ENCODE assay signal across 27 cellular contexts in genomic region chr1:92995420-92996130, GRCh38. TPM values are rescaled to one million over a fixed set of nuclear protein-coding genes. Genes with fewer than 3 reads are reported as not detected.
DNase-seq lines count a peak whose midpoint lies in the region; ATAC-seq, FAIRE-seq and TF ChIP-seq lines count a peak whose summit lies in the region.
"Had no signal": no experiment of that assay in that cellular context is flagged by ENCODE, and none has a peak within 500 bp of the region (broad histone marks: within the 10 kb centered on the region; RNA-seq: fewer than 3 reads in every experiment).

No MANE protein-coding gene starts in this region.

- peak; percentile 32 for ATAC-seq in esophagus mucosa
- ATAC-seq in pancreas: peak; percentile 81 to 85 (median 82)
- no peak for ATAC-seq in HG03469 (IDR thresholded peaks at IDR 0.05; ENCODE audit: unreplicated experiment)
- ATAC-seq in GM19467 (IDR thresholded peaks at IDR 0.05; ENCODE audit: unreplicated experiment): no peak
- ATAC-seq: gastrocnemius medialis, T-cell had no signal

- no peak overlapping the region; the same call in 1 of the 2 replicates for H3K4me2 ChIP-seq in OCI-LY1 (ENCODE audit: low read length)

- no peaks in the 10 kb centered on the region for H4K20me1 ChIP-seq in OCI-LY1 (ENCODE audit: insufficient read depth, low read length)

- no peaks in the 10 kb centered on the region for H3K9me3 Mint-ChIP-seq in Calu3 (ENCODE audit: low read depth, unreplicated experiment)
- H3K9me3 Mint-ChIP-seq: activated naive CD4-positive, alpha-beta T cell treated with anti-CD3 and anti-CD28 coated beads, Interleukin-2, amount 50 U/mL, for 24 hours; activated T-helper 1 cell treated with anti-CD3 and anti-CD28 coated beads, Interleukin-12 subunit alpha, Interleukin-12 subunit beta, Interleukin-2, Interleukin-4 antibody, amounts not matched to agents 30 ng/mL and 10 ng/mL and 1 ng/mL, durations not matched to agents 14 hours and 24 hours and 36 hours; stimulated activated naive CD8-positive, alpha-beta T cell treated with anti-CD3 and anti-CD28 coated beads, Interleukin-15, Interleukin-2, amounts not matched to agents 100 ng/mL and 50 ng/mL, for 24 hours; T-cell had no signal

- no peak overlapping the region for H3K4me3 Mint-ChIP-seq in Calu3 (ENCODE audit: low read depth, unreplicated experiment)
- H3K4me3 Mint-ChIP-seq: activated naive CD4-positive, alpha-beta T cell treated with anti-CD3 and anti-CD28 coated beads, Interleukin-2, amount 50 U/mL, for 24 hours; activated T-helper 1 cell treated with anti-CD3 and anti-CD28 coated beads, Interleukin-12 subunit alpha, Interleukin-12 subunit beta, Interleukin-2, Interleukin-4 antibody, amounts not matched to agents 30 ng/mL and 10 ng/mL and 1 ng/mL, durations not matched to agents 14 hours and 24 hours and 36 hours; stimulated activated naive CD8-positive, alpha-beta T cell treated with anti-CD3 and anti-CD28 coated beads, Interleukin-15, Interleukin-2, amounts not matched to agents 100 ng/mL and 50 ng/mL, for 24 hours; T-cell had no signal

- 41% methylated on average over 5 of the region's 5 CpGs for WGBS in pancreas, 2 donors

- FAIRE-seq in pancreas (lab: Jason Lieb, UNC): no peak
- FAIRE-seq: islet of Langerhans, TTC549, urothelium cell line had no signal

- CTCF ChIA-PET in Calu3 (lab: Charles Lee): interaction anchor here (0.6 to 1.7 kb wide), 3 partner anchors 22 to 113 kb away, joined by 3 to 4 read pairs (median 3); no protein-coding TSS in a partner anchor

- DNase-seq in Calu3 (peak; percentile 26), pancreas (peak in 3 of 6 donors; percentile 18 to 23 (median 21)), NCI-H128 (lab: John Stamatoyannopoulos, UW; ENCODE audit: unreplicated experiment) (no peak), NCI-H1694 (lab: John Stamatoyannopoulos, UW) (no peak)
- DNase-seq: activated CD4-positive, alpha-beta T cell treated with anti-CD3 and anti-CD28 coated beads for 4 hours; aorta; C1 segment of cervical spinal cord; central memory CD4-positive, alpha-beta T cell; DMS 273 treated with DMSO at 0.1 percent for 48 hours; gastrocnemius medialis; MG63; retina; spleen; stimulated activated CD4-positive, alpha-beta T cell treated with anti-CD3 and anti-CD28 coated beads, Interleukin-4, amount 100 ng/mL, for 4 hours; T-cell had no signal

- no peaks in the 10 kb centered on the region for H3K27me3 Mint-ChIP-seq in Calu3 (ENCODE audit: unreplicated experiment)
- H3K27me3 Mint-ChIP-seq: activated naive CD4-positive, alpha-beta T cell treated with anti-CD3 and anti-CD28 coated beads, Interleukin-2, amount 50 U/mL, for 24 hours; stimulated activated naive CD8-positive, alpha-beta T cell treated with anti-CD3 and anti-CD28 coated beads, Interleukin-15, Interleukin-2, amounts not matched to agents 100 ng/mL and 50 ng/mL, for 24 hours; T-cell had no signal

- H3K27ac Mint-ChIP-seq in Calu3 (ENCODE audit: unreplicated experiment): no peak overlapping the region
- H3K27ac Mint-ChIP-seq: activated naive CD4-positive, alpha-beta T cell treated with anti-CD3 and anti-CD28 coated beads, Interleukin-2, amount 50 U/mL, for 24 hours; activated T-helper 1 cell treated with anti-CD3 and anti-CD28 coated beads, Interleukin-12 subunit alpha, Interleukin-12 subunit beta, Interleukin-2, Interleukin-4 antibody, amounts not matched to agents 30 ng/mL and 10 ng/mL and 1 ng/mL, durations not matched to agents 14 hours and 24 hours and 36 hours; stimulated activated naive CD8-positive, alpha-beta T cell treated with anti-CD3 and anti-CD28 coated beads, Interleukin-15, Interleukin-2, amounts not matched to agents 100 ng/mL and 50 ng/mL, for 24 hours; T-cell had no signal

- H3K9ac ChIP-seq in OCI-LY1 (ENCODE audit: low read length): peak overlapping the region; percentile 42; the same call in 1 of the 2 replicates

- H3K4me1 ChIP-seq in OCI-LY1 (ENCODE audit: insufficient read depth, low read length, severe bottlenecking) (peaks cover 40% of the 10 kb centered on the region), pancreas (peaks cover 5 to 17% (median 10%) of the 10 kb centered on the region in 3 donors)

- H3K9me3 ChIP-seq in OCI-LY1 (ENCODE audit: low read length) (no peaks in the 10 kb centered on the region), pancreas (no peaks in the 10 kb centered on the region)
- H3K9me3 ChIP-seq: gastrocnemius medialis, MG63, spleen had no signal

- no peaks in the 10 kb centered on the region for H3F3A ChIP-seq in OCI-LY1 (ENCODE audit: insufficient read depth, low read length)

- peaks cover 25% of the 10 kb centered on the region for H3K4me1 Mint-ChIP-seq in Calu3 (ENCODE audit: low read depth, unreplicated experiment)

- no peak for TF ChIP-seq CTCF in Calu3 (IDR thresholded peaks at IDR 0.05; ENCODE audit: unreplicated experiment)
- TF ChIP-seq CTCF in OCI-LY1 (IDR thresholded peaks at IDR 0.05; ENCODE audit: low read length): no peak
- TF ChIP-seq CTCF in pancreas (IDR thresholded peaks at IDR 0.05): no peak

- H3K27me3 ChIP-seq in OCI-LY1 (ENCODE audit: insufficient read depth, low read length) (no peaks in the 10 kb centered on the region), pancreas (no peaks in the 10 kb centered on the region)
- H3K27me3 ChIP-seq: gastrocnemius medialis, MG63, spleen had no signal

- no peaks in the 10 kb centered on the region for H3K36me3 ChIP-seq in OCI-LY1 (ENCODE audit: insufficient read depth, low read length)
- H3K36me3 ChIP-seq in pancreas: no peaks in the 10 kb centered on the region
- H3K36me3 ChIP-seq: gastrocnemius medialis, MG63, spleen had no signal

- intact Hi-C loops in Calu3 (cut with micrococcal nuclease; ENCODE audit: unreplicated experiment) (loop anchor here (2.0 kb wide), 1 partner anchor 35 kb away; the partner anchor contains the start of gene DIPK1A), pancreas (cut with DNase I) (no loop called here)

- no peaks in the 10 kb centered on the region for H3K36me3 Mint-ChIP-seq in Calu3 (ENCODE audit: insufficient read depth, unreplicated experiment)
- H3K36me3 Mint-ChIP-seq: activated naive CD4-positive, alpha-beta T cell treated with anti-CD3 and anti-CD28 coated beads, Interleukin-2, amount 50 U/mL, for 24 hours; T-cell had no signal

- H3K27ac ChIP-seq in OCI-LY1 (ENCODE audit: low read depth, low read length, poor library complexity, severe bottlenecking) (peak overlapping the region; percentile 47), pancreas (peak overlapping the region; percentile 28 to 69 (median 55))
- H3K27ac ChIP-seq: epithelial cell of prostate, gastrocnemius medialis, spleen had no signal

- peak overlapping the region; percentile 67 for H2AFZ ChIP-seq in OCI-LY1 (ENCODE audit: low read length)

- H3K9me2 ChIP-seq in OCI-LY1 (ENCODE audit: low read depth, low read length): no peaks in the 10 kb centered on the region

- no TSS peak for BruUV-seq in Calu3 (replicated peaks; lab: Mats Ljungman, UMichigan)

- no peak overlapping the region for H3K4me3 ChIP-seq in OCI-LY1 (ENCODE audit: low read depth, low read length, poor library complexity, severe bottlenecking)
- H3K4me3 ChIP-seq in pancreas: no peak overlapping the region
- H3K4me3 ChIP-seq: gastrocnemius medialis, lung, MG63, spleen had no signal

- H3K79me2 ChIP-seq in OCI-LY1 (ENCODE audit: insufficient read depth, low read length): no peaks in the 10 kb centered on the region

RNA-seq across cellular contexts. Expression of gene DIPK1A, which starts 34.3 kb away (rescaled TPM):
- total RNA-seq in Calu3 (2022) (4.2 and 4.9 TPM in 2 replicates), esophagus mucosa (2.8 TPM), pancreas (1 to 10 TPM; 1.1 to 5.4 (median 2.5) TPM)
- 1 to 10 TPM in 1 of 2 donors, under 1 TPM in 1; 0.80 to 1.4 TPM for polyA plus RNA-seq in pancreas

Comparison
In these comparisons a context has a peak if more than half of its experiments do, and no peak if none do; other contexts are left out.
1. ATAC-seq: peak in esophagus mucosa (single experiment) and pancreas (4 of 4); none in HG03469 (single experiment) and GM19467 (single experiment).